Comparison of ENCODE assay signal across 1 cellular context in genomic region chr15:99426431-99427105, GRCh38.
TF ChIP-seq lines count a peak whose summit lies in the region.

No MANE protein-coding gene starts in this region.

TF ChIP-seq in SK-N-SH treated with all-trans-retinoic acid at 6 μM for 48 hours, 23 proteins besides CTCF, POLR2A, EP300 and RAD21 (continued from another document):
- TF ChIP-seq POU6F1 (CRISPR knock-in tag; IDR thresholded peaks at IDR 0.05; ENCODE audit: borderline replicate concordance, low read depth): no peak
TF ChIP-seq in SK-N-SH treated with all-trans-retinoic acid at 6 μM for 48 hours: peak in this region for 0.
